ENCODE assay signal across 14 cellular contexts in genomic region chr6:163741743-163742363, GRCh38.
DNase-seq lines count a peak whose midpoint lies in the region; ATAC-seq, FAIRE-seq and TF ChIP-seq lines count a peak whose summit lies in the region.
"Had no signal": no experiment of that assay in that cellular context is flagged by ENCODE, and none has a peak within 500 bp of the region (broad histone marks: within the 10 kb centered on the region; RNA-seq: fewer than 3 reads in every experiment).

No MANE protein-coding gene starts in this region.

- no peak overlapping the region for H3K4me3 ChIP-seq in SK-N-SH (ENCODE audit: low read depth in 2 of 2, low read length in 1 of 2)
- H3K4me3 ChIP-seq in pancreas: no peak overlapping the region
- no peak overlapping the region for H3K4me3 ChIP-seq in upper lobe of right lung
- H3K4me3 ChIP-seq: MG63 had no signal

- no peak overlapping the region for H3K9ac ChIP-seq in SK-N-SH

- no peaks in the 10 kb centered on the region for H3K27me3 ChIP-seq in SK-N-SH (ENCODE audit: insufficient read depth)
- H3K27me3 ChIP-seq in pancreas: no peaks in the 10 kb centered on the region
- no peaks in the 10 kb centered on the region for H3K27me3 ChIP-seq in upper lobe of right lung
- H3K27me3 ChIP-seq: MG63 had no signal

- no peak for TF ChIP-seq EP300 in SK-N-SH (IDR thresholded peaks at IDR 0.05; ENCODE audit: borderline replicate concordance in 1 of 2, low read depth in 1 of 2, low read length in 1 of 2)

- no peak for TF ChIP-seq RAD21 in SK-N-SH (IDR thresholded peaks at IDR 0.05; ENCODE audit: low read length)

- H3K36me3 ChIP-seq in SK-N-SH (replicated peaks in 1 of 2; ENCODE audit: control insufficient read depth in 1 of 2, insufficient read depth in 2 of 2, low read length in 1 of 2) (no peaks in the 10 kb centered on the region), pancreas (no peaks in the 10 kb centered on the region), upper lobe of right lung (no peaks in the 10 kb centered on the region)
- H3K36me3 ChIP-seq: MG63 had no signal

- no peak overlapping the region for H3K4me2 ChIP-seq in SK-N-SH

- CTCF ChIA-PET in SK-N-SH (lab: Yijun Ruan, JAX): interaction anchor here (0.8 to 1.6 kb wide), 3 partner anchors 21 to 35 kb away, joined by 3 to 6 read pairs (median 3); no protein-coding TSS in a partner anchor

- H3F3A ChIP-seq in SK-N-SH (replicated peaks; ENCODE audit: insufficient read depth): no peaks in the 10 kb centered on the region

- intact Hi-C loops in pancreas (cut with DNase I): no loop called here
- intact Hi-C loops in upper lobe of right lung (cut with DNase I): no loop called here

- FAIRE-seq in pancreas (lab: Jason Lieb, UNC): no peak
- FAIRE-seq: H1 had no signal

- H3K27ac ChIP-seq in SK-N-SH (ENCODE audit: low read depth in 2 of 2, low read length in 1 of 2) (no peak overlapping the region), pancreas (no peak overlapping the region), upper lobe of right lung (no peak overlapping the region)

- 43% methylated on average over 16 of the region's 17 CpGs for WGBS in SK-N-SH (ENCODE audit: low lambda C conversion rate)
- WGBS in pancreas, 2 donors: 60 to 68% methylated on average over 17 of the region's 17 CpGs

- no peak overlapping the region for H2AFZ ChIP-seq in SK-N-SH (ENCODE audit: low read depth)

- TF ChIP-seq CTCF in SK-N-SH (IDR thresholded peaks at IDR 0.05) (no peak), pancreas (IDR thresholded peaks at IDR 0.05) (no peak), upper lobe of right lung (IDR thresholded peaks at IDR 0.05) (no peak)

- no peak for TF ChIP-seq POLR2A in erythroblast (IDR thresholded peaks at IDR 0.05; ENCODE audit: low read length)

- no peak for ATAC-seq in SK-N-SH treated with all-trans-retinoic acid at 6 μM for 48 hours
- no peak for ATAC-seq in pancreas
- no peak for ATAC-seq in upper lobe of right lung
- ATAC-seq in GM21423 (IDR thresholded peaks at IDR 0.05; ENCODE audit: unreplicated experiment): no peak

- H4K20me1 ChIP-seq in SK-N-SH (ENCODE audit: insufficient read depth): no peaks in the 10 kb centered on the region

- H3K4me1 ChIP-seq in SK-N-SH (ENCODE audit: control insufficient read depth in 1 of 2, insufficient read depth in 2 of 2, low read depth in 1 of 2, low read length in 1 of 2) (peaks cover 0 to 20% of the 10 kb centered on the region in 2 experiments; a peak in 2 of 4 replicates), pancreas (no peaks in the 10 kb centered on the region), upper lobe of right lung (no peaks in the 10 kb centered on the region)

- no peaks in the 10 kb centered on the region for H3K79me2 ChIP-seq in SK-N-SH (ENCODE audit: insufficient read depth)

- DNase-seq in SK-N-SH: peak; percentile 77
- peak; percentile 19 for DNase-seq in NCI-H1092 treated with DMSO at 0.1 percent for 48 hours (lab: John Stamatoyannopoulos, UW)
- DNase-seq in NCI-H345 (lab: John Stamatoyannopoulos, UW): peak; percentile 72
- peak; percentile 55 to 62 for DNase-seq in erythroblast (lab: John Stamatoyannopoulos, UW)
- no peak for DNase-seq in pancreas
- DNase-seq in upper lobe of right lung: no peak
- DNase-seq: CD4-positive, alpha-beta T cell; MG63; NCI-H1417; NCI-H2171; T1000 had no signal

- H3K9me3 ChIP-seq in SK-N-SH: no peaks in the 10 kb centered on the region
- H3K9me3 ChIP-seq in pancreas: no peaks in the 10 kb centered on the region
- H3K9me3 ChIP-seq in upper lobe of right lung: no peaks in the 10 kb centered on the region
- H3K9me3 ChIP-seq: MG63 had no signal

- POLR2A ChIA-PET in SK-N-SH (lab: Yijun Ruan, JAX): no interaction called here

- H3K9me2 ChIP-seq in SK-N-SH: no peaks in the 10 kb centered on the region

TF ChIP-seq in SK-N-SH, 30 proteins besides CTCF, POLR2A, EP300 and RAD21:
- TF ChIP-seq EZH2phosphoT487 (IDR thresholded peaks at IDR 0.05; ENCODE audit: borderline replicate concordance, low read depth): no peak
- TF ChIP-seq TAF1 (IDR thresholded peaks at IDR 0.05; ENCODE audit: borderline replicate concordance, low read depth, low read length): no peak
- TF ChIP-seq POLR2AphosphoS5 (IDR thresholded peaks at IDR 0.05; ENCODE audit: low read depth, low read length): no peak
- no peak for TF ChIP-seq REST (IDR thresholded peaks at IDR 0.05; ENCODE audit: low read depth, low read length)
- no peak for TF ChIP-seq GABPA (IDR thresholded peaks at IDR 0.05; ENCODE audit: low read depth)
- TF ChIP-seq CHD2 (IDR thresholded peaks at IDR 0.05; ENCODE audit: low read length, partially characterized antibody): no peak
- TF ChIP-seq GATA2 (CRISPR knock-in tag; IDR thresholded peaks at IDR 0.05): peak; percentile 67
- no peak for TF ChIP-seq JUND (IDR thresholded peaks at IDR 0.05)

TF ChIP-seq in SK-N-SH treated with all-trans-retinoic acid at 6 μM for 48 hours, 23 proteins besides CTCF, POLR2A, EP300 and RAD21 (continues in another document):
- TF ChIP-seq PPARA (CRISPR knock-in tag; IDR thresholded peaks at IDR 0.05; ENCODE audit: borderline replicate concordance) (no peak), PATZ1 (CRISPR knock-in tag; IDR thresholded peaks at IDR 0.05; ENCODE audit: borderline replicate concordance) (no peak), POU6F1 (CRISPR knock-in tag; IDR thresholded peaks at IDR 0.05; ENCODE audit: borderline replicate concordance, low read depth) (no peak), ZNF70 (CRISPR knock-in tag; IDR thresholded peaks at IDR 0.05) (no peak), SNAI2 (CRISPR knock-in tag; IDR thresholded peaks at IDR 0.05) (no peak), ZFP3 (CRISPR knock-in tag; IDR thresholded peaks at IDR 0.05) (no peak), ZNF565 (CRISPR knock-in tag; conservative IDR thresholded peaks at IDR 0.05; ENCODE audit: low read depth) (no peak), ARNTL (CRISPR knock-in tag; IDR thresholded peaks at IDR 0.05; ENCODE audit: borderline replicate concordance, low read depth) (no peak), ZNF8 (CRISPR knock-in tag; IDR thresholded peaks at IDR 0.05) (no peak), ESRRG (CRISPR knock-in tag; IDR thresholded peaks at IDR 0.05) (no peak), TSHZ2 (CRISPR knock-in tag; IDR thresholded peaks at IDR 0.05) (no peak; the same call in 1 of the 2 replicates), ZC3H10 (CRISPR knock-in tag; IDR thresholded peaks at IDR 0.05) (no peak), OSR1 (CRISPR knock-in tag; IDR thresholded peaks at IDR 0.05) (no peak), RARB (CRISPR knock-in tag; IDR thresholded peaks at IDR 0.05) (no peak), TCF4 (CRISPR knock-in tag; IDR thresholded peaks at IDR 0.05; ENCODE audit: borderline replicate concordance) (no peak)

Comparison
In these comparisons a context has a peak if more than half of its experiments do, and no peak if none do; other contexts are left out.
1. DNase-seq: peak in SK-N-SH (single experiment), NCI-H1092 treated with DMSO at 0.1 percent for 48 hours (single experiment), NCI-H345 (single experiment) and erythroblast (2 of 2); none in pancreas (0 of 6) and upper lobe of right lung (single experiment).